1 cellular context compared by ENCODE assay signal in the genomic region with DNA sequence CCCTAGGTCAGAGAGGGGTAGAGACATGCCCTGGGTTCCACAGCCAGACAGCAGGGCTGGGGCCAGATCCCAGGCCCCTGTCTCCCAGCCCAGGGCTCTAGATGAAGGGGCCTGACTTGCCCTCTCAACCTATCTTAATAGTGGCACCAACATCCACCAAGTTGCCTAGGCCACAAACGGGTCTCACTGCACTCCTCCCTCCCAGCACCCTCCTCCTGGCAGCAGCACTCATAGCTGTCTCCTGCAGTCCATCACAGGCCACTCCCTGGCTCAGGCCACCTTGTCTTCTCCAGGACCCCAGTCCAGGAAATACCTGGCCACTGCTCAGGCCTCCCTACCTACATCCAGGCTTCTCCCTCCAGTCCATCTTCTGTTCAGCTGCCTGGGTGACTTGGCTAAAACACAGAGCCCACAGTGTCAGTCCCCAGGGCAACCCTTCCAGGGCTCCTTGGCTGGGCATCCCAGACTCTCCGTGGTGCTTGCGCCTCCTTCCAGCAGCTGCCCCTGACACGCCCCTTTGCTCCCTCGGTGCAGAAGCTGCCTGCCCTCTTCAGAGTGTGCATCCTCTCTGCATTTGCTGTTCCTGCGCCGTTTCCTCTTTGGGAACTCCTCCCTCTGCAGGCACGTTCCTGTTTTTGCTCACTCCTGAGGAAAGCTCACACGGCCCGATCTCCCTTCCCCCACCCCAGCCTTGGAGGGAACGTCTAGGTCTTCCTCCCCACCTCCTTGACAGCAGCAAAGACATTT.
TF ChIP-seq lines count a peak whose summit lies in the region.

No MANE protein-coding gene starts in this region.

TF ChIP-seq in H1, 55 proteins besides CTCF, POLR2A, EP300 and RAD21:
- TF ChIP-seq BRCA1 (IDR thresholded peaks at IDR 0.05; ENCODE audit: low read depth, low read length): no peak
- TF ChIP-seq EGR1 (IDR thresholded peaks at IDR 0.05; ENCODE audit: borderline replicate concordance, low read depth, low read length): no peak
- no peak for TF ChIP-seq ATF3 (IDR thresholded peaks at IDR 0.05; ENCODE audit: insufficient read depth, low read depth, low read length)
- TF ChIP-seq YY1 (IDR thresholded peaks at IDR 0.05; ENCODE audit: low read depth, low read length): no peak
- TF ChIP-seq TAF7 (optimal IDR thresholded peaks at IDR 0.05; ENCODE audit: borderline replicate concordance, low read depth, low read length): no peak
- TF ChIP-seq CTBP2 (IDR thresholded peaks at IDR 0.05; ENCODE audit: borderline replicate concordance, insufficient read depth, insufficient read length, low read length): no peak
- TF ChIP-seq RFX5 (IDR thresholded peaks at IDR 0.05; ENCODE audit: borderline replicate concordance, low read depth, low read length): no peak
- TF ChIP-seq, protein P1, sequence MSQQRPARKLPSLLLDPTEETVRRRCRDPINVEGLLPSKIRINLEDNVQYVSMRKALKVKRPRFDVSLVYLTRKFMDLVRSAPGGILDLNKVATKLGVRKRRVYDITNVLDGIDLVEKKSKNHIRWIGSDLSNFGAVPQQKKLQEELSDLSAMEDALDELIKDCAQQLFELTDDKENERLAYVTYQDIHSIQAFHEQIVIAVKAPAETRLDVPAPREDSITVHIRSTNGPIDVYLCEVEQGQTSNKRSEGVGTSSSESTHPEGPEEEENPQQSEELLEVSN (IDR thresholded peaks at IDR 0.05): no peak
- TF ChIP-seq CBX5 (IDR thresholded peaks at IDR 0.05; ENCODE audit: low read depth, low read length): no peak
- no peak for TF ChIP-seq TEAD4 (IDR thresholded peaks at IDR 0.05; ENCODE audit: low read depth, low read length)
- TF ChIP-seq CREB1 (IDR thresholded peaks at IDR 0.05): no peak
- no peak for TF ChIP-seq SIRT6 (IDR thresholded peaks at IDR 0.05; ENCODE audit: low read length)
